Comparison of ENCODE assay signal across 8 cellular contexts in genomic region chr4:122458625-122459024, GRCh38. TPM values are rescaled to one million over a fixed set of nuclear protein-coding genes. Genes with fewer than 3 reads are reported as not detected.
DNase-seq lines count a peak whose midpoint lies in the region; ATAC-seq and TF ChIP-seq lines count a peak whose summit lies in the region.

No MANE protein-coding gene starts in this region.

- no peaks in the 10 kb centered on the region for H3K36me3 ChIP-seq in naive thymus-derived CD4-positive, alpha-beta T cell (ENCODE audit: control insufficient read depth in 2 of 3, insufficient read depth in 3 of 3, low read length in 3 of 3)

- no peak for TF ChIP-seq CTCF in NB4 (IDR thresholded peaks at IDR 0.05; ENCODE audit: low read depth, low read length)

- no peaks in the 10 kb centered on the region for H3K27me3 Mint-ChIP-seq in naive thymus-derived CD4-positive, alpha-beta T cell

- peaks cover 0 to 10% (median 0%) of the 10 kb centered on the region in 11 donors for H3K9me3 Mint-ChIP-seq in naive thymus-derived CD4-positive, alpha-beta T cell

- ATAC-seq in GM21825 (IDR thresholded peaks at IDR 0.05; ENCODE audit: unreplicated experiment): peak; percentile 73
- ATAC-seq in naive thymus-derived CD4-positive, alpha-beta T cell: peak; percentile 76

- CTCF ChIA-PET in naive thymus-derived CD4-positive, alpha-beta T cell (lab: Charles Lee): interaction anchor here (0.5 kb wide), 1 partner anchor 126 kb away, joined by 3 read pairs; no protein-coding TSS in a partner anchor

- DNase-seq in EH (ENCODE audit: low read depth) (peak; percentile 40), NB4 (ENCODE audit: low read depth) (peak; percentile 39), putamen (ENCODE audit: low spot score) (no peak), C1 segment of cervical spinal cord (lab: John Stamatoyannopoulos, UW) (no peak)
- peak; percentile 4 for DNase-seq in activated gamma-delta T cell treated with anti-CD3 and anti-CD28 coated beads, Interleukin-2, amount 50 U/mL, for 16 hours (ENCODE audit: low read depth)
- DNase-seq in naive thymus-derived CD4-positive, alpha-beta T cell: peak in 6 of 9 donors; percentile 19 to 41 (median 34)
- no peak for DNase-seq in effector CD8-positive, alpha-beta T cell (lab: John Stamatoyannopoulos, UW)

- H3K27me3 ChIP-seq in naive thymus-derived CD4-positive, alpha-beta T cell (ENCODE audit: control insufficient read depth in 2 of 2, insufficient read depth in 2 of 2, low read length in 2 of 2): no peaks in the 10 kb centered on the region

- peaks cover 20 to 55% (median 50%) of the 10 kb centered on the region in 7 donors for H3K4me1 Mint-ChIP-seq in naive thymus-derived CD4-positive, alpha-beta T cell

- no peak for TF ChIP-seq POLR2A in NB4 (IDR thresholded peaks at IDR 0.05; ENCODE audit: extremely low read depth, insufficient read length)

- POLR2A ChIA-PET in naive thymus-derived CD4-positive, alpha-beta T cell (lab: Charles Lee): interaction anchor here (1.0 to 1.1 kb wide), 2 partner anchors 120 to 275 kb away, joined by 3 to 4 read pairs; no protein-coding TSS in a partner anchor

- peak overlapping the region; percentile 55 for H3K4me3 ChIP-seq in NB4 (ENCODE audit: low read depth, low read length)
- H3K4me3 ChIP-seq in naive thymus-derived CD4-positive, alpha-beta T cell (ENCODE audit: low read length): peak overlapping the region; percentile 33

- H3K4me3 Mint-ChIP-seq in naive thymus-derived CD4-positive, alpha-beta T cell: peak overlapping the region; percentile 74 to 91 (median 86)

- H3K9me3 ChIP-seq in naive thymus-derived CD4-positive, alpha-beta T cell (ENCODE audit: control insufficient read depth in 2 of 3, low read length in 3 of 3): no peaks in the 10 kb centered on the region

- H3K36me3 Mint-ChIP-seq in naive thymus-derived CD4-positive, alpha-beta T cell: peaks cover 0 to 13% (median 0%) of the 10 kb centered on the region in 5 donors

- H3K4me1 ChIP-seq in naive thymus-derived CD4-positive, alpha-beta T cell (ENCODE audit: control insufficient read depth in 2 of 2, insufficient read depth in 2 of 2, low read length in 2 of 2): peaks cover 25 to 46% of the 10 kb centered on the region in 2 donors

- intact Hi-C loops in naive thymus-derived CD4-positive, alpha-beta T cell (cut with micrococcal nuclease): loop anchor here (1.0 to 10.0 kb wide), 11 partner anchors 44 to 936 kb away; partner anchors contain the start of genes TRPC3 (in 2 of the 2), BLTP1 (in 1 of the 2), NUDT6 (in 1 of the 2) and SPRY1 (in 1 of the 2)

- peak overlapping the region; percentile 66 to 86 (median 77) for H3K27ac Mint-ChIP-seq in naive thymus-derived CD4-positive, alpha-beta T cell

- no peak overlapping the region for H3K27ac ChIP-seq in naive thymus-derived CD4-positive, alpha-beta T cell (ENCODE audit: low read depth, low read length)

RNA-seq across cellular contexts. Expression of gene IL2, which starts 2.1 kb away (rescaled TPM):
- total RNA-seq in naive thymus-derived CD4-positive, alpha-beta T cell: 1 to 10 TPM in 1 of 5 experiments, not detected in 4; 3.3 TPM
- polyA plus RNA-seq in naive thymus-derived CD4-positive, alpha-beta T cell: not detected

Comparison
In these comparisons a context has a peak if more than half of its experiments do, and no peak if none do; other contexts are left out.
1. DNase-seq: peak in EH (single experiment), NB4 (single experiment), activated gamma-delta T cell treated with anti-CD3 and anti-CD28 coated beads, Interleukin-2, amount 50 U/mL, for 16 hours (single experiment) and naive thymus-derived CD4-positive, alpha-beta T cell (6 of 9); none in putamen (single experiment), C1 segment of cervical spinal cord (0 of 14) and effector CD8-positive, alpha-beta T cell (single experiment).